In genomic region chr6:152267967-152268845, GRCh38 we compare ENCODE assay signal across 8 cellular contexts.
A peak's percentile ranks its signal among the peaks of the same experiment; 100 is the strongest.
DNase-seq lines count a peak whose midpoint lies in the region; ATAC-seq, FAIRE-seq and TF ChIP-seq lines count a peak whose summit lies in the region.

No MANE protein-coding gene starts in this region.

- no peaks in the 10 kb centered on the region for H3K4me1 Mint-ChIP-seq in Calu3 (ENCODE audit: low read depth, unreplicated experiment)
- peaks cover 19% of the 10 kb centered on the region for H3K4me1 Mint-ChIP-seq in activated T-helper 17 cell treated with anti-CD3 and anti-CD28 coated beads, Interleukin-2, amount 50 U/mL, for 72 hours

- H3K4me1 ChIP-seq in HEK293 (ENCODE audit: control insufficient read depth, insufficient read depth, low read length) (peaks cover 20% of the 10 kb centered on the region), small intestine (ENCODE audit: control insufficient read depth in 2 of 2, insufficient read depth in 1 of 2, low read depth in 1 of 2, low read length in 1 of 2) (peaks cover 0 to 4% of the 10 kb centered on the region in 2 donors)

- no peak overlapping the region for H3K4me3 Mint-ChIP-seq in Calu3 (ENCODE audit: low read depth, unreplicated experiment)
- no peak overlapping the region for H3K4me3 Mint-ChIP-seq in activated T-helper 17 cell treated with anti-CD3 and anti-CD28 coated beads, Interleukin-2, amount 50 U/mL, for 72 hours

- DNase-seq in Calu3 = peak; percentile 6
- peak; percentile 12 for DNase-seq in SHP77 treated with DMSO at 0.1 percent for 48 hours (lab: John Stamatoyannopoulos, UW)
- DNase-seq in fibroblast of pulmonary artery (ENCODE audit: low read depth) = peak; percentile 48
- DNase-seq in small intestine = peak; percentile 16
- no peak for DNase-seq in activated CD8-positive, alpha-beta memory T cell treated with anti-CD3 and anti-CD28 coated beads, Interleukin-2, amount 50 U/mL, for 48 hours

- H3K27ac Mint-ChIP-seq in Calu3 (ENCODE audit: unreplicated experiment) = no peak overlapping the region
- H3K27ac Mint-ChIP-seq in activated T-helper 17 cell treated with anti-CD3 and anti-CD28 coated beads, Interleukin-2, amount 50 U/mL, for 72 hours = no peak overlapping the region

- H3K36me3 ChIP-seq in HEK293 (ENCODE audit: control insufficient read depth in 2 of 2, insufficient read depth in 1 of 2, low read length in 2 of 2) = peaks cover 0 to 7% of the 10 kb centered on the region in 2 experiments; a peak in 2 of 3 replicates
- H3K36me3 ChIP-seq in small intestine (ENCODE audit: control insufficient read depth in 2 of 2, insufficient read depth in 2 of 2, low read length in 2 of 2) = peaks cover 0 to 3% of the 10 kb centered on the region in 2 donors

- BruUV-seq in Calu3 (replicated peaks; lab: Mats Ljungman, UMichigan) = no TSS peak

- peak; percentile 19 for FAIRE-seq in small intestine (lab: Jason Lieb, UNC)

- H3K36me3 Mint-ChIP-seq in Calu3 (ENCODE audit: insufficient read depth, unreplicated experiment) = no peaks in the 10 kb centered on the region
- H3K36me3 Mint-ChIP-seq in activated T-helper 17 cell treated with anti-CD3 and anti-CD28 coated beads, Interleukin-2, amount 50 U/mL, for 72 hours (ENCODE audit: low read depth) = peaks cover 57% of the 10 kb centered on the region

- WGBS in small intestine, 3 donors = 20 to 51% (median 42%) methylated on average over 9 of the region's 9 CpGs

- H3K27ac ChIP-seq in HEK293 (ENCODE audit: extremely low read depth, low read depth, low read length) (no peak overlapping the region), small intestine (ENCODE audit: low read depth in 1 of 2, low read length in 1 of 2) (no peak overlapping the region)

- no peaks in the 10 kb centered on the region for H3K9me3 Mint-ChIP-seq in Calu3 (ENCODE audit: low read depth, unreplicated experiment)
- no peaks in the 10 kb centered on the region for H3K9me3 Mint-ChIP-seq in activated T-helper 17 cell treated with anti-CD3 and anti-CD28 coated beads, Interleukin-2, amount 50 U/mL, for 72 hours

- POLR2A ChIA-PET in HEK293 (lab: Yijun Ruan, JAX) = interaction anchor here (0.6 kb wide), 1 partner anchor 1251 kb away, joined by 5 read pairs; no protein-coding TSS in a partner anchor

- ATAC-seq in activated T-helper 17 cell treated with anti-CD3 and anti-CD28 coated beads, Interleukin-2, amount 50 U/mL, for 72 hours (replicated peaks) = no peak
- ATAC-seq in HG02885 (IDR thresholded peaks at IDR 0.05; ENCODE audit: poor library complexity, unreplicated experiment) = no peak

- no peaks in the 10 kb centered on the region for H3K9me3 ChIP-seq in HEK293 (ENCODE audit: control insufficient read depth, insufficient read depth, low read depth, low read length)
- no peaks in the 10 kb centered on the region for H3K9me3 ChIP-seq in small intestine (ENCODE audit: control insufficient read depth, low read depth)

- intact Hi-C loops in Calu3 (cut with micrococcal nuclease; ENCODE audit: unreplicated experiment) = loop anchor here (2.0 kb wide), 1 partner anchor 503 kb away; no protein-coding TSS in a partner anchor

- CTCF ChIA-PET in Calu3 (lab: Charles Lee) (interaction anchor here (0.5 to 1.0 kb wide), 4 partner anchors 144 to 1373 kb away, joined by 3 to 6 read pairs (median 4); a partner anchor contains a TSS), HEK293 (lab: Yijun Ruan, JAX) (interaction anchor here (0.5 to 1.4 kb wide), 38 partner anchors 9 to 1451 kb away, joined by 3 to 7 read pairs (median 3); partner anchors contain the start of gene FBXO5)

- H3K27me3 ChIP-seq in small intestine (ENCODE audit: control insufficient read depth in 2 of 2, insufficient read depth in 2 of 2, low read length in 2 of 2) = no peaks in the 10 kb centered on the region

- TF ChIP-seq CTCF in Calu3 (IDR thresholded peaks at IDR 0.05; ENCODE audit: unreplicated experiment) (peak; percentile 42), HEK293 (tag by site-specific recombination; IDR thresholded peaks at IDR 0.05) (peak; percentile 26; the same call in 1 of the 2 replicates), fibroblast of pulmonary artery (IDR thresholded peaks at IDR 0.05; ENCODE audit: low read length, missing control alignments) (peak; percentile 52)

- H3K27me3 Mint-ChIP-seq in Calu3 (ENCODE audit: unreplicated experiment) = no peaks in the 10 kb centered on the region
- no peaks in the 10 kb centered on the region for H3K27me3 Mint-ChIP-seq in activated T-helper 17 cell treated with anti-CD3 and anti-CD28 coated beads, Interleukin-2, amount 50 U/mL, for 72 hours

- H3K4me3 ChIP-seq in HEK293 (ENCODE audit: low read depth, low read length) (no peak overlapping the region), fibroblast of pulmonary artery (replicated peaks; ENCODE audit: low read depth, low read length) (no peak overlapping the region), small intestine (ENCODE audit: low read depth in 1 of 2, low read length in 2 of 2) (no peak overlapping the region)

TF ChIP-seq in HEK293, 187 proteins besides CTCF, POLR2A, EP300 and RAD21:
- TF ChIP-seq PRDM1 (tag by site-specific recombination; IDR thresholded peaks at IDR 0.05) (peak; percentile 27; the same call in 1 of the 2 replicates), ZNF362 (tag by site-specific recombination; IDR thresholded peaks at IDR 0.05) (peak; percentile 47; the same call in 1 of the 2 replicates), ZNF654 (tag by site-specific recombination; IDR thresholded peaks at IDR 0.05; ENCODE audit: low read depth) (peak; percentile 88), ZNF2 (tag by site-specific recombination; IDR thresholded peaks at IDR 0.05) (no peak)
TF ChIP-seq in HEK293: peak in this region for 3.
